17 cellular contexts compared by ENCODE assay signal in the genomic region with DNA sequence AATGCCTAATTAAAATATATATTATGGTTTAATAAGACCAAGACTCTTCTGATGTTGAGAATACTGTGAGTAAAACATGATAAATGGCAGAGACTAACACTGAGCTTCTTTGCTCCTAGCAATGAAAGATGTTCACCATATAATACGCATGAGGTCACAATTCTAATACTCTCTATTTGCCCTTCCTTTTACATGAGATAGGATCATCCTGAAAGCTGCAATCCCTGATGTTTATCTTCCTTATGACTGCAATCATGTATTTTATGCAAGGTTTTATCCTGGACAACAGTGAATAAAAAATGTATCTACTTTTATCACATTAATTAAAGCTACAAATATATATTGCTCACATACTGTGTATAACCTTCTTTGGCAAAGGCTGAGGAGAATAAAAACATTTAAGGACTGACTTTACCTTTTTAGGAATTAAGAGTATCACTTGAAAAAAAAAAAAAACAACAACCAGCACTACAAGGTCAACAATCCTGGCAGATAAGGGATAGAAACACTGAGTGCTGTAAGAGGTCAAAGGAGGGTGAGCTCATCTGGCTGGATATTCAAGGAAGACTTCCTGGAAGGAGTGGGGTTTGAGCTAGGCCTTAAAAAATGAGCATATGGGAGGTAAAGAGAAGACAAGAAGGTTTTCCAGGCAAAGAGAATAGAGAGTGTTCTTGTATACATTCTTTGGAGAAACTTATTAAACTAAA.
A peak's percentile ranks its signal among the peaks of the same experiment; 100 is the strongest.
DNase-seq lines count a peak whose midpoint lies in the region; ATAC-seq and TF ChIP-seq lines count a peak whose summit lies in the region.
"Had no signal": no experiment of that assay in that cellular context is flagged by ENCODE, and none has a peak within 500 bp of the region (broad histone marks: within the 10 kb centered on the region; RNA-seq: fewer than 3 reads in every experiment).

No MANE protein-coding gene starts in this region.

- WGBS in mammary epithelial cell (ENCODE audit: low coverage, missing lambda C conversion rate), result 100% methylated on average over 1 of the region's 1 CpG
- WGBS in spleen, 5 donors, result 90 to 96% (median 91%) methylated on average over 1 of the region's 1 CpG

- intact Hi-C loops in mammary epithelial cell (cut with micrococcal nuclease) (no loop called here), left colon (cut with DNase I, micrococcal nuclease) (loop anchor here in 1 of 2 donors (10.0 kb wide), 1 partner anchor 170 kb away; no protein-coding TSS in a partner anchor), upper lobe of right lung (cut with DNase I) (no loop called here), spleen (cut with DNase I; ENCODE audit: low total_unique reads) (no loop called here)

- H3K9me3 ChIP-seq in mammary epithelial cell (replicated peaks; ENCODE audit: insufficient read depth, low read length), result no peaks in the 10 kb centered on the region
- H3K9me3 ChIP-seq in upper lobe of right lung, result no peaks in the 10 kb centered on the region
- no peaks in the 10 kb centered on the region for H3K9me3 ChIP-seq in effector memory CD4-positive, alpha-beta T cell (ENCODE audit: control insufficient read depth, low read length)
- H3K9me3 ChIP-seq in spleen, result no peaks in the 10 kb centered on the region
- H3K9me3 ChIP-seq: gastroesophageal sphincter had no signal

- ATAC-seq in left colon (peak; percentile 86), upper lobe of right lung (peak; percentile 53)
- ATAC-seq: activated T-cell treated with anti-CD3 and anti-CD28 coated beads, Interleukin-2, amount 50 U/mL, for 4 hours; gastroesophageal sphincter; stimulated activated memory B cell treated with anti-CD40 and anti-IgM and Interleukin-4, amounts not matched to agents 10 μg/mL and 1 μg/mL and 100 μg/mL, for 72 hours had no signal

- TF ChIP-seq CTCF in mammary epithelial cell (conservative IDR thresholded peaks at IDR 0.05 in 1 of 2, IDR thresholded peaks at IDR 0.05 in 1 of 2; ENCODE audit: extremely low read depth in 1 of 2, insufficient read depth in 1 of 2, low read depth in 1 of 2, low read length in 2 of 2) (no peak), upper lobe of right lung (IDR thresholded peaks at IDR 0.05) (no peak), spleen (IDR thresholded peaks at IDR 0.05 in 8 of 11, conservative IDR thresholded peaks at IDR 0.05 in 3 of 11) (no peak)

- no peak overlapping the region for H3K4me3 ChIP-seq in mammary epithelial cell (replicated peaks in 1 of 3; ENCODE audit: insufficient read depth in 1 of 3, low read depth in 2 of 3, low read length in 3 of 3)
- no peak overlapping the region for H3K4me3 ChIP-seq in upper lobe of right lung
- H3K4me3 ChIP-seq in effector memory CD4-positive, alpha-beta T cell (ENCODE audit: insufficient read depth, low read depth, low read length, poor library complexity, severe bottlenecking), result no peak overlapping the region
- no peak overlapping the region for H3K4me3 ChIP-seq in spleen
- H3K4me3 ChIP-seq: gastroesophageal sphincter had no signal

- TF ChIP-seq POLR2A in spleen (IDR thresholded peaks at IDR 0.05), result no peak

- DNase-seq in DMS153 (lab: John Stamatoyannopoulos, UW) (peak; percentile 21), DMS153 treated with DMSO at 0.1 percent for 48 hours (lab: John Stamatoyannopoulos, UW; ENCODE audit: unreplicated experiment) (no peak), mammary epithelial cell (no peak), left colon (no peak), upper lobe of right lung (no peak), spleen (no peak), NCI-H446 treated with DMSO at 0.1 percent for 48 hours (lab: John Stamatoyannopoulos, UW) (no peak)
- DNase-seq in effector memory CD4-positive, alpha-beta T cell, result no peak
- DNase-seq: activated CD4-positive, alpha-beta T cell treated with anti-CD3 and anti-CD28 coated beads for 48 hours; activated T-cell treated with anti-CD3 and anti-CD28 coated beads, Interleukin-2, amount 50 U/mL, for 4 hours; caudate nucleus; CD4-positive, CD25-positive, alpha-beta regulatory T cell; endodermal cell; KG1; SIG-M5 had no signal

- H3K9ac ChIP-seq in mammary epithelial cell (ENCODE audit: insufficient read depth, low read length), result no peak overlapping the region

- H4K20me1 ChIP-seq in mammary epithelial cell (ENCODE audit: insufficient read depth, low read length), result no peaks in the 10 kb centered on the region

- peaks cover 53% of the 10 kb centered on the region for H3K4me1 ChIP-seq in mammary epithelial cell (ENCODE audit: insufficient read depth, low read length)
- H3K4me1 ChIP-seq in upper lobe of right lung, result no peaks in the 10 kb centered on the region
- no peaks in the 10 kb centered on the region for H3K4me1 ChIP-seq in effector memory CD4-positive, alpha-beta T cell (ENCODE audit: control insufficient read depth, insufficient read depth, low read length, poor library complexity, severe bottlenecking)
- peaks cover 0 to 18% (median 7%) of the 10 kb centered on the region in 6 donors for H3K4me1 ChIP-seq in spleen

- CTCF ChIA-PET in mammary epithelial cell (lab: Charles Lee; ENCODE audit: low non-redundant PET), result interaction anchor here (0.7 kb wide), 1 partner anchor 334 kb away, joined by 5 read pairs; no protein-coding TSS in a partner anchor

- no peaks in the 10 kb centered on the region for H3K27me3 ChIP-seq in mammary epithelial cell (ENCODE audit: insufficient read depth, low read length)
- no peaks in the 10 kb centered on the region for H3K27me3 ChIP-seq in upper lobe of right lung
- no peaks in the 10 kb centered on the region for H3K27me3 ChIP-seq in effector memory CD4-positive, alpha-beta T cell (replicated peaks; ENCODE audit: control insufficient read depth, insufficient read depth, low read length, poor library complexity, severe bottlenecking)
- no peaks in the 10 kb centered on the region for H3K27me3 ChIP-seq in spleen (replicated peaks in 1 of 7)
- H3K27me3 ChIP-seq: gastroesophageal sphincter had no signal

- H3K79me2 ChIP-seq in mammary epithelial cell (ENCODE audit: insufficient read depth, low read length), result no peaks in the 10 kb centered on the region

- in situ Hi-C loops in mammary epithelial cell (cut with MboI; ENCODE audit: low sequenced_read_pairs in 2 of 2), result no loop called here

- H3K36me3 ChIP-seq in mammary epithelial cell (ENCODE audit: insufficient read depth, low read length) (no peaks in the 10 kb centered on the region), upper lobe of right lung (no peaks in the 10 kb centered on the region), spleen (no peaks in the 10 kb centered on the region)
- no peaks in the 10 kb centered on the region for H3K36me3 ChIP-seq in effector memory CD4-positive, alpha-beta T cell (ENCODE audit: control insufficient read depth, insufficient read depth, low read length)
- H3K36me3 ChIP-seq: gastroesophageal sphincter had no signal

- H3K27ac ChIP-seq in mammary epithelial cell (ENCODE audit: insufficient read depth, low read depth, low read length) (peak overlapping the region; percentile 94), upper lobe of right lung (no peak overlapping the region), spleen (no peak overlapping the region)
- H3K27ac ChIP-seq in effector memory CD4-positive, alpha-beta T cell (ENCODE audit: insufficient read depth, low read length, poor library complexity, severe bottlenecking), result no peak overlapping the region

- no peak overlapping the region for H3K4me2 ChIP-seq in mammary epithelial cell (ENCODE audit: insufficient read depth, low read depth, low read length)

- H2AFZ ChIP-seq in mammary epithelial cell (ENCODE audit: low read depth, low read length), result no peak overlapping the region

- BruUV-seq in mammary epithelial cell (replicated peaks; lab: Mats Ljungman, UMichigan), result TSS peak; percentile 24

- dilution Hi-C loops in mammary epithelial cell (cut with HindIII; ENCODE audit: low sequenced_read_pairs), result loop anchor here (5.0 to 25.0 kb wide), 2 partner anchors 77 to 158 kb away; no protein-coding TSS in a partner anchor
